ENCODE assay signal across 24 cellular contexts in genomic region chr2:107473145-107473544, GRCh38.
DNase-seq lines count a peak whose midpoint lies in the region; ATAC-seq and TF ChIP-seq lines count a peak whose summit lies in the region.
"Had no signal": no experiment of that assay in that cellular context is flagged by ENCODE, and none has a peak within 500 bp of the region (broad histone marks: within the 10 kb centered on the region; RNA-seq: fewer than 3 reads in every experiment).

No MANE protein-coding gene starts in this region.

- H3K4me1 ChIP-seq in neural progenitor cell = no peaks in the 10 kb centered on the region
- H3K4me1 ChIP-seq: A549; BE2C; BLaER1 treated with 17β-estradiol and CSF1 and Interleukin-3, amounts not matched to agents 10 nM and 100 nM; HAP-1 had no signal

- DNase-seq in kidney epithelial cell (ENCODE audit: low read depth) = peak; percentile 18
- no peak for DNase-seq in neural progenitor cell (ENCODE audit: low spot score)
- DNase-seq in NCI-H510A treated with DMSO at 0.1 percent for 48 hours (lab: John Stamatoyannopoulos, UW) = no peak
- no peak for DNase-seq in SW 1271 (lab: John Stamatoyannopoulos, UW)
- no peak for DNase-seq in activated CD8-positive, alpha-beta memory T cell treated with anti-CD3 and anti-CD28 coated beads, Interleukin-2, amount 10 ng/mL, durations not matched to agents 7 days and 5 days
- no peak for DNase-seq in activated effector memory CD4-positive, alpha-beta T cell treated with Interleukin-2 at 50 U/mL for 16 hours
- DNase-seq: 8988T; ACHN; AML-193; BE2C; CD4-positive, alpha-beta T cell; CD8-positive, alpha-beta memory T cell; DMS 273 treated with DMSO at 0.1 percent for 48 hours; DMS79; EL; GDM1; GM23248; HFFc6 had no signal

- no peak overlapping the region for H3K27ac ChIP-seq in neural progenitor cell
- H3K27ac ChIP-seq: A549; BLaER1 treated with 17β-estradiol and CSF1 and Interleukin-3, amounts not matched to agents 10 nM and 100 nM; GM23248 had no signal

- H3K4me3 ChIP-seq in kidney epithelial cell (ENCODE audit: low read depth, low read length) (no peak overlapping the region), neural progenitor cell (no peak overlapping the region)
- H3K4me3 ChIP-seq: A549; BLaER1 treated with 17β-estradiol and CSF1 and Interleukin-3, amounts not matched to agents 10 nM and 100 nM; GM12878; GM23248; HAP-1 had no signal

- H3K36me3 Mint-ChIP-seq in neural progenitor cell = peaks cover 2% of the 10 kb centered on the region
- H3K36me3 Mint-ChIP-seq in activated CD8-positive, alpha-beta memory T cell treated with anti-CD3 and anti-CD28 coated beads, Interleukin-2, amount 10 ng/mL, durations not matched to agents 7 days and 5 days = no peaks in the 10 kb centered on the region
- H3K36me3 Mint-ChIP-seq: CD14-positive monocyte; CD8-positive, alpha-beta memory T cell had no signal

- H3K4me2 ChIP-seq in neural progenitor cell = no peak overlapping the region
- H3K4me2 ChIP-seq: A549; BLaER1 treated with 17β-estradiol and CSF1 and Interleukin-3, amounts not matched to agents 10 nM and 100 nM had no signal

- H3K9ac ChIP-seq in neural progenitor cell = no peak overlapping the region
- H3K9ac ChIP-seq: BLaER1 treated with 17β-estradiol and CSF1 and Interleukin-3, amounts not matched to agents 10 nM and 100 nM; GM23248 had no signal

- H2AFZ ChIP-seq in neural progenitor cell (replicated peaks) = peak overlapping the region; percentile 19
- H2AFZ ChIP-seq: GM23248 had no signal

- TF ChIP-seq EP300 in Ishikawa (IDR thresholded peaks at IDR 0.05; ENCODE audit: borderline replicate concordance) = no peak; the same call in 1 of the 2 replicates

- H3K27me3 Mint-ChIP-seq in neural progenitor cell (ENCODE audit: insufficient read depth, low read depth) = no peaks in the 10 kb centered on the region
- no peaks in the 10 kb centered on the region for H3K27me3 Mint-ChIP-seq in activated CD8-positive, alpha-beta memory T cell treated with anti-CD3 and anti-CD28 coated beads, Interleukin-2, amount 10 ng/mL, durations not matched to agents 7 days and 5 days
- H3K27me3 Mint-ChIP-seq: CD4-positive, alpha-beta T cell; CD8-positive, alpha-beta memory T cell had no signal

- H3K4me3 Mint-ChIP-seq in neural progenitor cell = no peak overlapping the region
- no peak overlapping the region for H3K4me3 Mint-ChIP-seq in activated CD8-positive, alpha-beta memory T cell treated with anti-CD3 and anti-CD28 coated beads, Interleukin-2, amount 10 ng/mL, durations not matched to agents 7 days and 5 days
- H3K4me3 Mint-ChIP-seq: CD14-positive monocyte; CD4-positive, alpha-beta T cell; CD8-positive, alpha-beta memory T cell; HFFc6 had no signal

- no peak for TF ChIP-seq RAD21 in Ishikawa (IDR thresholded peaks at IDR 0.05; ENCODE audit: low read depth)

- H3K79me2 ChIP-seq in neural progenitor cell (ENCODE audit: low read depth) = no peaks in the 10 kb centered on the region

- H4K20me1 ChIP-seq in neural progenitor cell (ENCODE audit: low read depth) = no peaks in the 10 kb centered on the region
- H4K20me1 ChIP-seq: BLaER1 treated with 17β-estradiol and CSF1 and Interleukin-3, amounts not matched to agents 10 nM and 100 nM had no signal

- no peaks in the 10 kb centered on the region for H3K27me3 ChIP-seq in kidney epithelial cell (ENCODE audit: control insufficient read depth, insufficient read depth, low read length)
- no peaks in the 10 kb centered on the region for H3K27me3 ChIP-seq in neural progenitor cell
- H3K27me3 ChIP-seq: BE2C; BLaER1 treated with 17β-estradiol and CSF1 and Interleukin-3, amounts not matched to agents 10 nM and 100 nM had no signal

- H3K27ac Mint-ChIP-seq in neural progenitor cell = no peak overlapping the region
- no peak overlapping the region for H3K27ac Mint-ChIP-seq in activated CD8-positive, alpha-beta memory T cell treated with anti-CD3 and anti-CD28 coated beads, Interleukin-2, amount 10 ng/mL, durations not matched to agents 7 days and 5 days
- H3K27ac Mint-ChIP-seq: CD14-positive monocyte; CD4-positive, alpha-beta T cell; CD8-positive, alpha-beta memory T cell; HFFc6 had no signal

- ATAC-seq in activated CD8-positive, alpha-beta memory T cell treated with anti-CD3 and anti-CD28 coated beads, Interleukin-2, amount 10 ng/mL, durations not matched to agents 7 days and 5 days = no peak
- ATAC-seq: A549, GM12878 had no signal

- H3F3A ChIP-seq in neural progenitor cell (ENCODE audit: low read depth) = no peaks in the 10 kb centered on the region

- CTCF ChIA-PET in activated CD8-positive, alpha-beta memory T cell treated with anti-CD3 and anti-CD28 coated beads, Interleukin-2, amount 10 ng/mL, durations not matched to agents 7 days and 5 days (lab: Charles Lee) = no interaction called here

- H3K36me3 ChIP-seq in kidney epithelial cell (ENCODE audit: control insufficient read depth, insufficient read depth, low read length) = no peaks in the 10 kb centered on the region
- H3K36me3 ChIP-seq in neural progenitor cell = peaks cover 11% of the 10 kb centered on the region
- H3K36me3 ChIP-seq: BE2C; BLaER1 treated with 17β-estradiol and CSF1 and Interleukin-3, amounts not matched to agents 10 nM and 100 nM; HAP-1 had no signal

- TF ChIP-seq CTCF in kidney epithelial cell (IDR thresholded peaks at IDR 0.05; ENCODE audit: insufficient read depth, low read length, poor library complexity, severe bottlenecking) (no peak), neural progenitor cell (IDR thresholded peaks at IDR 0.05) (no peak)

- H3K4me1 Mint-ChIP-seq in neural progenitor cell = no peaks in the 10 kb centered on the region
- H3K4me1 Mint-ChIP-seq in activated CD8-positive, alpha-beta memory T cell treated with anti-CD3 and anti-CD28 coated beads, Interleukin-2, amount 10 ng/mL, durations not matched to agents 7 days and 5 days = no peaks in the 10 kb centered on the region
- H3K4me1 Mint-ChIP-seq: CD14-positive monocyte; CD8-positive, alpha-beta memory T cell had no signal

- peaks cover 15% of the 10 kb centered on the region for H3K9me3 ChIP-seq in neural progenitor cell (ENCODE audit: low read depth)
- H3K9me3 ChIP-seq: BE2C, HAP-1 had no signal

- H3K9me3 Mint-ChIP-seq in neural progenitor cell = peaks cover 18% of the 10 kb centered on the region
- peaks cover 6% of the 10 kb centered on the region for H3K9me3 Mint-ChIP-seq in activated CD8-positive, alpha-beta memory T cell treated with anti-CD3 and anti-CD28 coated beads, Interleukin-2, amount 10 ng/mL, durations not matched to agents 7 days and 5 days (ENCODE audit: low read depth)

TF ChIP-seq in Ishikawa, 13 proteins besides CTCF, POLR2A, EP300 and RAD21:
- no peak for TF ChIP-seq ZBTB7A (IDR thresholded peaks at IDR 0.05; ENCODE audit: low read depth)
- TF ChIP-seq USF1 (IDR thresholded peaks at IDR 0.05) = no peak
- peak; percentile 81 for TF ChIP-seq TEAD4 (IDR thresholded peaks at IDR 0.05)
- TF ChIP-seq EGR1 (IDR thresholded peaks at IDR 0.05) = no peak
- TF ChIP-seq NFIC (IDR thresholded peaks at IDR 0.05) = 0 out of 2 replicates have a peak, but pooled peaks have one; percentile 14
